In the genomic region with DNA sequence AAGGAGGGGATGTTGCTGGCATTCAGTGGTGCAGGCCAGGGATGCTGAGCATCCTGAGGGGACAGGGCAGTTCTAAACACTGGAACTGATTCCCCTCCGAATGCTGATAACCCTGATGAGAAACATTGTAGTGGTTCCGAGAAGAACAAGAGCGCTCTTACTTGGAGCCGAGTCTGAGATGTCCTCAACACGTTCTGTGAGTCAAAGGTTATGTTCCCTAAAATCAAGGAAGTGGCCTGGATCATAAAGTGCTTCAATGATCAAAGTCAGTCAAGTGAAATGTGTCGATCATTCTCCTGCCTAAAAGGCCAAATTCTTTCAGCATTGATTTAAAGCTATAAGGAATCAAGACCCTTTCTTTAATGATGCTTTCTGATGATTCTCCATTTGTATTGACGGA, we compare ENCODE assay signal across 23 cellular contexts.
DNase-seq lines count a peak whose midpoint lies in the region; ATAC-seq, FAIRE-seq and TF ChIP-seq lines count a peak whose summit lies in the region.
"Had no signal": no experiment of that assay in that cellular context is flagged by ENCODE, and none has a peak within 500 bp of the region (broad histone marks: within the 10 kb centered on the region; RNA-seq: fewer than 3 reads in every experiment).

No MANE protein-coding gene starts in this region.

- H3K4me1 Mint-ChIP-seq in T-helper 2 cell treated with Interferon-gamma antibody and Interleukin-4, amounts not matched to agents 5 μg/mL and 100 μg/mL, for 36 hours (ENCODE audit: low read depth), result peaks cover 15% of the 10 kb centered on the region

- POLR2A ChIA-PET in K562 (lab: Yijun Ruan, JAX), result interaction anchor here (1.0 kb wide), 1 partner anchor 304 kb away, joined by 4 read pairs; no protein-coding TSS in a partner anchor

- intact Hi-C loops in K562 (cut with micrococcal nuclease), result loop anchor here (5.0 kb wide), 1 partner anchor 264 kb away; no protein-coding TSS in a partner anchor
- intact Hi-C loops in psoas muscle (cut with DNase I), result no loop called here
- intact Hi-C loops in tibial artery (cut with DNase I; ENCODE audit: low total_unique reads), result no loop called here

- in situ Hi-C loops in G401 (cut with HindIII; ENCODE audit: low sequenced_read_pairs), result no loop called here
- in situ Hi-C loops in K562 (cut with MboI), result no loop called here

- no peak for TF ChIP-seq RAD21 in K562 (CRISPR knock-in tag; conservative IDR thresholded peaks at IDR 0.05 in 1 of 2, IDR thresholded peaks at IDR 0.05 in 1 of 2)

- no peak overlapping the region for H3K4me2 ChIP-seq in K562 (ENCODE audit: insufficient read depth, low read length)
- H3K4me2 ChIP-seq: PC-9 had no signal

- CTCF ChIA-PET in K562 (lab: Yijun Ruan, JAX; ENCODE audit: low intra/inter-chr PET ratio), result no interaction called here

- H2AFZ ChIP-seq in K562 (ENCODE audit: low read depth, low read length), result peak overlapping the region; percentile 28; the same call in 1 of the 2 replicates
- H2AFZ ChIP-seq: GM23248, PC-9 had no signal

- H3K9me3 Mint-ChIP-seq in T-helper 2 cell treated with Interferon-gamma antibody and Interleukin-4, amounts not matched to agents 5 μg/mL and 100 μg/mL, for 36 hours, result no peaks in the 10 kb centered on the region
- H3K9me3 Mint-ChIP-seq: CD8-positive, alpha-beta T cell had no signal

- no peaks in the 10 kb centered on the region for H3K9me1 ChIP-seq in K562 (ENCODE audit: control insufficient read depth, insufficient read depth, low read length)

- 74% methylated on average over 7 of the region's 7 CpGs for WGBS in K562 (ENCODE audit: insufficient coverage, low coverage, missing lambda C conversion rate)
- WGBS in psoas muscle, 3 donors, result 76 to 95% (median 77%) methylated on average over 7 of the region's 7 CpGs

- H3K27ac ChIP-seq in K562 (ENCODE audit: extremely low read depth, low read depth, low read length), result no peak overlapping the region; the same call in 2 of the 3 replicates
- peak overlapping the region; percentile 25 for H3K27ac ChIP-seq in psoas muscle
- H3K27ac ChIP-seq in tibial artery, result peak overlapping the region; percentile 32 to 49
- H3K27ac ChIP-seq: GM23248, PC-9, SK-N-MC had no signal

- no TSS peak for BruUV-seq in K562 (replicated peaks; lab: Mats Ljungman, UMichigan)

- H3K9ac ChIP-seq in K562 (ENCODE audit: insufficient read depth in 1 of 2, low read depth in 2 of 2, low read length in 2 of 2), result no peak overlapping the region
- H3K9ac ChIP-seq: GM23248 had no signal

- H3K4me3 ChIP-seq in K562 (no peak overlapping the region), psoas muscle (no peak overlapping the region), tibial artery (no peak overlapping the region)
- H3K4me3 ChIP-seq: GM23248, HAP-1, PC-9, SK-N-MC had no signal

- TF ChIP-seq CTCF in K562 (IDR thresholded peaks at IDR 0.05 in 2 of 3, conservative IDR thresholded peaks at IDR 0.05 in 1 of 3; ENCODE audit: insufficient read depth in 2 of 3, low read depth in 1 of 3, low read length in 3 of 3) (no peak), psoas muscle (IDR thresholded peaks at IDR 0.05) (no peak), tibial artery (IDR thresholded peaks at IDR 0.05) (no peak)

- TF ChIP-seq EP300 in K562 (IDR thresholded peaks at IDR 0.05; ENCODE audit: low read length), result no peak

- H4K20me1 ChIP-seq in K562 (replicated peaks; ENCODE audit: control insufficient read depth, insufficient read depth, low read length), result no peaks in the 10 kb centered on the region

- DNase-seq in G401 (ENCODE audit: low spot score) (peak; percentile 24), K562 (ENCODE audit: extremely low read depth in 1 of 4, low spot score in 3 of 4) (no peak), psoas muscle (no peak), tibial artery (no peak), MV-4-11 (lab: John Stamatoyannopoulos, UW) (no peak)
- DNase-seq in T-helper 2 cell treated with Interferon-gamma antibody and Interleukin-4, amounts not matched to agents 5 μg/mL and 100 μg/mL, for 36 hours (ENCODE audit: low spot score), result no peak
- no peak for DNase-seq in stimulated activated naive CD4-positive, alpha-beta T cell (lab: John Stamatoyannopoulos, UW)
- DNase-seq: C1 segment of cervical spinal cord; CD8-positive, alpha-beta T cell; DND-41; GM23248; KG1; NCI-H1105 treated with DMSO at 0.1 percent for 48 hours; NCI-H2029 treated with DMSO at 0.1 percent for 48 hours; NCI-H226; NCI-H510A treated with DMSO at 0.1 percent for 48 hours; NCI-H748 treated with DMSO at 0.1 percent for 48 hours; PC-9; RPMI8226; SHP77 treated with DMSO at 0.1 percent for 48 hours had no signal

- H3K9me3 ChIP-seq in K562 (replicated peaks; ENCODE audit: control insufficient read depth, insufficient read depth, low read depth, low read length), result no peaks in the 10 kb centered on the region; the same call in 1 of the 2 replicates
- H3K9me3 ChIP-seq in psoas muscle, result no peaks in the 10 kb centered on the region
- no peaks in the 10 kb centered on the region for H3K9me3 ChIP-seq in tibial artery
- H3K9me3 ChIP-seq: HAP-1 had no signal

- H3K4me3 Mint-ChIP-seq in T-helper 2 cell treated with Interferon-gamma antibody and Interleukin-4, amounts not matched to agents 5 μg/mL and 100 μg/mL, for 36 hours, result no peak overlapping the region
- H3K4me3 Mint-ChIP-seq: CD8-positive, alpha-beta T cell had no signal

- ATAC-seq in K562, result no peak
- no peak for ATAC-seq in psoas muscle
- ATAC-seq: CD8-positive, alpha-beta T cell had no signal

- H3K4me1 ChIP-seq in K562 (replicated peaks in 1 of 2; ENCODE audit: control insufficient read depth in 2 of 2, insufficient read depth in 2 of 2, low read length in 2 of 2), result peaks cover 0 to 21% of the 10 kb centered on the region in 2 experiments; a peak in 2 of 5 replicates
- peaks cover 35% of the 10 kb centered on the region for H3K4me1 ChIP-seq in psoas muscle
- peaks cover 0 to 50% (median 7%) of the 10 kb centered on the region in 4 donors for H3K4me1 ChIP-seq in tibial artery

- H3K27me3 Mint-ChIP-seq in T-helper 2 cell treated with Interferon-gamma antibody and Interleukin-4, amounts not matched to agents 5 μg/mL and 100 μg/mL, for 36 hours (ENCODE audit: low read depth), result peaks cover 9% of the 10 kb centered on the region

- FAIRE-seq in K562 (lab: Jason Lieb, UNC), result peak; percentile 32
- FAIRE-seq: GM12891 had no signal

- peaks cover 16% of the 10 kb centered on the region for H3K79me2 ChIP-seq in K562 (ENCODE audit: control insufficient read depth, insufficient read depth, low read length)

- no peaks in the 10 kb centered on the region for H3K27me3 ChIP-seq in K562 (ENCODE audit: control insufficient read depth in 2 of 2, insufficient read depth in 2 of 2, low read length in 2 of 2)
- no peaks in the 10 kb centered on the region for H3K27me3 ChIP-seq in psoas muscle (ENCODE audit: insufficient read depth in 3 of 3, low read length in 2 of 3)
- no peaks in the 10 kb centered on the region for H3K27me3 ChIP-seq in tibial artery

- H3K36me3 Mint-ChIP-seq in T-helper 2 cell treated with Interferon-gamma antibody and Interleukin-4, amounts not matched to agents 5 μg/mL and 100 μg/mL, for 36 hours (ENCODE audit: low read depth), result no peaks in the 10 kb centered on the region
- H3K36me3 Mint-ChIP-seq: CD8-positive, alpha-beta T cell had no signal

- peaks cover 13% of the 10 kb centered on the region for H3K36me3 ChIP-seq in K562 (ENCODE audit: control insufficient read depth, insufficient read depth, low read length)
- no peaks in the 10 kb centered on the region for H3K36me3 ChIP-seq in psoas muscle (ENCODE audit: insufficient read depth in 1 of 2, low read depth in 1 of 2)
- H3K36me3 ChIP-seq in tibial artery, result peaks cover 0 to 5% (median 0%) of the 10 kb centered on the region in 3 donors
- H3K36me3 ChIP-seq: HAP-1 had no signal

- TF ChIP-seq POLR2A in K562 (conservative IDR thresholded peaks at IDR 0.05), result no peak

- no peak overlapping the region for H3K27ac Mint-ChIP-seq in T-helper 2 cell treated with Interferon-gamma antibody and Interleukin-4, amounts not matched to agents 5 μg/mL and 100 μg/mL, for 36 hours
- H3K27ac Mint-ChIP-seq: CD8-positive, alpha-beta T cell had no signal

TF ChIP-seq in K562, 482 proteins besides CTCF, POLR2A, EP300 and RAD21:
- TF ChIP-seq RUNX1 (IDR thresholded peaks at IDR 0.05; ENCODE audit: low read depth) (no peak), GABPB2 (CRISPR knock-in tag; conservative IDR thresholded peaks at IDR 0.05) (no peak), NR2C2 (CRISPR knock-in tag; IDR thresholded peaks at IDR 0.05) (no peak), NR2C2 (tag; IDR thresholded peaks at IDR 0.05) (peak; percentile 49; the same call in 1 of the 2 replicates), POLR2H (tag; IDR thresholded peaks at IDR 0.05; ENCODE audit: low read depth) (no peak), KAT8 (IDR thresholded peaks at IDR 0.05; ENCODE audit: low read depth) (no peak), BMI1 (IDR thresholded peaks at IDR 0.05; ENCODE audit: low read length) (no peak), MAFK (IDR thresholded peaks at IDR 0.05; ENCODE audit: low read length) (no peak), NR2C1 (IDR thresholded peaks at IDR 0.05) (no peak), NR2C1 (tag; IDR thresholded peaks at IDR 0.05) (peak; percentile 59; the same call in 1 of the 2 replicates), ZKSCAN3 (CRISPR knock-in tag; IDR thresholded peaks at IDR 0.05) (no peak)
